ENCODE assay signal across 16 cellular contexts in genomic region chr3:183032904-183033555, GRCh38. TPM values are rescaled to one million over a fixed set of nuclear protein-coding genes. Genes with fewer than 3 reads are reported as not detected.
DNase-seq lines count a peak whose midpoint lies in the region; ATAC-seq and TF ChIP-seq lines count a peak whose summit lies in the region.
"Had no signal": no experiment of that assay in that cellular context is flagged by ENCODE, and none has a peak within 500 bp of the region (broad histone marks: within the 10 kb centered on the region; RNA-seq: fewer than 3 reads in every experiment).

No MANE protein-coding gene starts in this region.

- peaks cover 15% of the 10 kb centered on the region for H3K9me3 Mint-ChIP-seq in HFFc6
- H3K9me3 Mint-ChIP-seq: CD8-positive, alpha-beta T cell; GM23338 had no signal

- H3K9ac ChIP-seq in IMR-90 (ENCODE audit: low read depth, low read length), result no peak overlapping the region

- no CpG with 5 or more reads among the region's 6 CpGs for WGBS in IMR-90 (ENCODE audit: extremely low coverage in 2 of 2, insufficient read length in 1 of 2), 2 experiments
- 94% methylated on average over 6 of the region's 6 CpGs for WGBS in esophagus muscularis mucosa
- 86 to 89% methylated on average over 6 of the region's 6 CpGs for WGBS in heart right ventricle, 2 donors

- no peak overlapping the region for H3K56ac ChIP-seq in IMR-90 (ENCODE audit: extremely low read depth, insufficient read depth, low read length)

- H3K9me3 ChIP-seq in IMR-90 (ENCODE audit: control insufficient read depth, insufficient read depth, low read length) (peaks cover 2% of the 10 kb centered on the region; the same call in 1 of the 2 replicates), esophagus muscularis mucosa (peaks cover 0 to 8% (median under 1%) of the 10 kb centered on the region in 4 donors), heart right ventricle (peaks cover 0 to 7% (median 0%) of the 10 kb centered on the region in 11 donors)
- H3K9me3 ChIP-seq: A549, BE2C had no signal

- DNase-seq in HFFc6 (no peak), IMR-90 (no peak), left lobe of liver (ENCODE audit: low spot score) (no peak), putamen (ENCODE audit: low spot score) (peak; percentile 58), NCI-H1930 (lab: John Stamatoyannopoulos, UW) (no peak), esophagus muscularis mucosa (ENCODE audit: extremely low spot score) (no peak), heart right ventricle (no peak)
- DNase-seq: BE2C; CD8-positive, alpha-beta T cell; COR-L47; DND-41; GDM1; H9 had no signal

- H3K36me3 Mint-ChIP-seq in HFFc6 (ENCODE audit: low read depth), result peaks cover 54% of the 10 kb centered on the region

- H3K4me3 ChIP-seq in IMR-90 (ENCODE audit: insufficient read depth, low read depth, low read length) (no peak overlapping the region), esophagus muscularis mucosa (no peak overlapping the region), heart right ventricle (no peak overlapping the region)
- H3K4me3 ChIP-seq: A549, GM23338 had no signal

- peak overlapping the region; percentile 69; the same call in 1 of the 2 replicates for H2BK20ac ChIP-seq in IMR-90 (ENCODE audit: low read depth, low read length)

- TF ChIP-seq CTCF in HFFc6 (IDR thresholded peaks at IDR 0.05) (no peak), IMR-90 (conservative IDR thresholded peaks at IDR 0.05; ENCODE audit: low read depth, low read length) (no peak), esophagus muscularis mucosa (IDR thresholded peaks at IDR 0.05) (no peak), heart right ventricle (IDR thresholded peaks at IDR 0.05) (no peak)

- 0 out of 2 replicates have a peak, but pooled peaks cover 3% of the 10 kb centered on the region for H3K9me1 ChIP-seq in IMR-90 (ENCODE audit: insufficient read depth, low read length)

- H3K4me1 Mint-ChIP-seq in HFFc6 (ENCODE audit: low read depth), result peaks cover 69% of the 10 kb centered on the region
- H3K4me1 Mint-ChIP-seq: CD14-positive monocyte, GM23338, H9 had no signal

- peak overlapping the region; percentile 25; the same call in 1 of the 3 replicates for H2BK15ac ChIP-seq in IMR-90 (ENCODE audit: low read depth, low read length)

- TF ChIP-seq RAD21 in IMR-90 (IDR thresholded peaks at IDR 0.05; ENCODE audit: low read length), result no peak

- H3K27ac ChIP-seq in IMR-90 (ENCODE audit: insufficient read depth, low read length), result no peak overlapping the region
- H3K27ac ChIP-seq in esophagus muscularis mucosa (replicated peaks in 1 of 4), result no peak overlapping the region
- no peak overlapping the region for H3K27ac ChIP-seq in heart right ventricle
- H3K27ac ChIP-seq: A549 had no signal

- H3K23ac ChIP-seq in IMR-90 (ENCODE audit: low read depth, low read length), result no peak overlapping the region

- H2BK120ac ChIP-seq in IMR-90 (ENCODE audit: low read depth, low read length), result peak overlapping the region; percentile 37; the same call in 1 of the 2 replicates

- CTCF ChIA-PET in IMR-90 (lab: Yijun Ruan, JAX), result no interaction called here

- H3K4me2 ChIP-seq in IMR-90 (ENCODE audit: low read depth, low read length), result no peak overlapping the region
- H3K4me2 ChIP-seq: A549, GM23338 had no signal

- H3K27me3 ChIP-seq in IMR-90 (ENCODE audit: control insufficient read depth, insufficient read depth, low read length) (no peaks in the 10 kb centered on the region), esophagus muscularis mucosa (no peaks in the 10 kb centered on the region), heart right ventricle (no peaks in the 10 kb centered on the region)
- H3K27me3 ChIP-seq: BE2C had no signal

- dilution Hi-C loops in IMR-90 (cut with HindIII; ENCODE audit: low sequenced_read_pairs, unreplicated experiment), result no loop called here

- H3K36me3 ChIP-seq in IMR-90 (ENCODE audit: control insufficient read depth, insufficient read depth, low read length) (peaks cover 16% of the 10 kb centered on the region), esophagus muscularis mucosa (peaks cover 38 to 98% (median 79%) of the 10 kb centered on the region in 4 donors), heart right ventricle (peaks cover 0 to 98% (median 37%) of the 10 kb centered on the region in 9 donors)

- in situ Hi-C loops in IMR-90 (cut with MboI; ENCODE audit: low sequenced_read_pairs), result no loop called here

- peak overlapping the region; percentile 54; the same call in 1 of the 2 replicates for H3K4ac ChIP-seq in IMR-90 (ENCODE audit: low read depth, low read length)

- POLR2A ChIA-PET in IMR-90 (lab: Charles Lee; ENCODE audit: unreplicated experiment), result no interaction called here

- peak overlapping the region in 1 of 2 experiments; percentile 30; a peak in 1 of 4 replicates for H4K8ac ChIP-seq in IMR-90 (ENCODE audit: low read depth in 2 of 2, low read length in 2 of 2)

- H2AK9ac ChIP-seq in IMR-90 (replicated peaks; ENCODE audit: low read depth, low read length, poor library complexity), result no peak overlapping the region

- intact Hi-C loops in IMR-90 (cut with micrococcal nuclease), result loop anchor here (5.0 kb wide), 1 partner anchor 121 kb away; no protein-coding TSS in a partner anchor
- intact Hi-C loops in esophagus muscularis mucosa (cut with DNase I), result no loop called here
- intact Hi-C loops in heart right ventricle (cut with DNase I), result no loop called here

- no peak for ATAC-seq in IMR-90 (ENCODE audit: low read depth)
- peak; percentile 87 for ATAC-seq in left lobe of liver
- ATAC-seq in heart right ventricle, result no peak
- ATAC-seq: A549; CD8-positive, alpha-beta T cell; GM23338 had no signal

- H3K4me1 ChIP-seq in IMR-90 (ENCODE audit: control insufficient read depth, insufficient read depth, low read length) (peaks cover 4% of the 10 kb centered on the region; the same call in 1 of the 2 replicates), esophagus muscularis mucosa (no peaks in the 10 kb centered on the region), heart right ventricle (no peaks in the 10 kb centered on the region)
- H3K4me1 ChIP-seq: A549, BE2C had no signal

- H3K27me3 Mint-ChIP-seq in HFFc6 (ENCODE audit: insufficient read depth), result peaks cover 1% of the 10 kb centered on the region; the same call in 1 of the 2 replicates

- H4K91ac ChIP-seq in IMR-90 (ENCODE audit: insufficient read depth, low read depth, low read length), result peak overlapping the region; percentile 27

- no peak for TF ChIP-seq POLR2A in IMR-90 (IDR thresholded peaks at IDR 0.05; ENCODE audit: low read depth, low read length)
- no peak for TF ChIP-seq POLR2A in esophagus muscularis mucosa (IDR thresholded peaks at IDR 0.05; ENCODE audit: low read depth)

- no peak overlapping the region for H3K14ac ChIP-seq in IMR-90 (replicated peaks; ENCODE audit: low read depth, low read length)

- peak overlapping the region; percentile 24; the same call in 1 of the 2 replicates for H3K27ac Mint-ChIP-seq in HFFc6
- H3K27ac Mint-ChIP-seq: CD8-positive, alpha-beta T cell; GM23338; H9 had no signal

- H4K20me1 ChIP-seq in IMR-90 (ENCODE audit: insufficient read depth, low read length), result no peaks in the 10 kb centered on the region

- no peak overlapping the region for H2BK5ac ChIP-seq in IMR-90 (ENCODE audit: low read depth, low read length, poor library complexity, severe bottlenecking)

- peak overlapping the region; percentile 50; the same call in 1 of the 2 replicates for H3K18ac ChIP-seq in IMR-90 (ENCODE audit: low read depth, low read length)

- BruUV-seq in IMR-90 (replicated peaks; lab: Mats Ljungman, UMichigan), result no TSS peak

- no peaks in the 10 kb centered on the region for H3K79me1 ChIP-seq in IMR-90 (ENCODE audit: low read depth in 1 of 2, low read length in 2 of 2)

- no peak overlapping the region for H2AFZ ChIP-seq in IMR-90 (replicated peaks; ENCODE audit: low read length, poor library complexity)
- H2AFZ ChIP-seq: GM23338 had no signal

- no peak overlapping the region for H3K4me3 Mint-ChIP-seq in HFFc6
- H3K4me3 Mint-ChIP-seq: CD14-positive monocyte; CD8-positive, alpha-beta T cell; GM23338; H9 had no signal

- peak overlapping the region; percentile 65; the same call in 1 of the 2 replicates for H2AK5ac ChIP-seq in IMR-90 (ENCODE audit: low read depth, low read length)

- TF ChIP-seq EP300 in esophagus muscularis mucosa (IDR thresholded peaks at IDR 0.05), result no peak

- H4K5ac ChIP-seq in IMR-90 (ENCODE audit: low read depth, low read length), result peak overlapping the region; percentile 32; the same call in 1 of the 2 replicates

TF ChIP-seq in IMR-90, 13 proteins besides CTCF, POLR2A, EP300 and RAD21 (continues in another document):
- no peak for TF ChIP-seq CHD1 (IDR thresholded peaks at IDR 0.05; ENCODE audit: low read depth, low read length)
- TF ChIP-seq, protein P1, sequence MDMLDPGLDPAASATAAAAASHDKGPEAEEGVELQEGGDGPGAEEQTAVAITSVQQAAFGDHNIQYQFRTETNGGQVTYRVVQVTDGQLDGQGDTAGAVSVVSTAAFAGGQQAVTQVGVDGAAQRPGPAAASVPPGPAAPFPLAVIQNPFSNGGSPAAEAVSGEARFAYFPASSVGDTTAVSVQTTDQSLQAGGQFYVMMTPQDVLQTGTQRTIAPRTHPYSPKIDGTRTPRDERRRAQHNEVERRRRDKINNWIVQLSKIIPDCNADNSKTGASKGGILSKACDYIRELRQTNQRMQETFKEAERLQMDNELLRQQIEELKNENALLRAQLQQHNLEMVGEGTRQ (IDR thresholded peaks at IDR 0.05; ENCODE audit: low read depth, low read length), result no peak
- TF ChIP-seq RCOR1 (IDR thresholded peaks at IDR 0.05; ENCODE audit: insufficient replicate concordance, low read length), result no peak
- TF ChIP-seq RFX5 (IDR thresholded peaks at IDR 0.05; ENCODE audit: low read depth, low read length), result no peak
- TF ChIP-seq MAFK (IDR thresholded peaks at IDR 0.05; ENCODE audit: low read depth, low read length), result no peak
- no peak for TF ChIP-seq NFE2L2 (IDR thresholded peaks at IDR 0.05; ENCODE audit: low read depth, low read length)
- no peak for TF ChIP-seq MAZ (IDR thresholded peaks at IDR 0.05; ENCODE audit: borderline replicate concordance, low read depth, low read length)

RNA-seq across cellular contexts. Expression of gene DCUN1D1, which starts 52.7 kb away (rescaled TPM):
- total RNA-seq in HFFc6 (2021; fragmentation: NEBNext Ultra II Directional; extraction: Animal tissue kit (Norgen Biotek cat#: 25700)), result 10 to 100 TPM; 46.1 to 56.9 (median 52.2) TPM
- 17.7 and 48.9 TPM in 2 replicates for total RNA-seq in IMR-90 (2012; rRNA removed)
- 10.5 and 12.5 TPM in 2 replicates for polyA plus RNA-seq in IMR-90 (2012; rRNA removed)
- polyA plus RNA-seq in IMR-90 (2012; cell fraction: cytosol; rRNA removed), result 0.65 and 0.97 TPM in 2 replicates
- 0.39 and 6.1 TPM in 2 replicates for polyA plus RNA-seq in IMR-90 (2012; cell fraction: nucleus; rRNA removed; ENCODE audit: low replicate concordance)
- 29.9 TPM for total RNA-seq in left lobe of liver
- total RNA-seq in esophagus muscularis mucosa, result 10 to 100 TPM; 31.1 to 41.1 (median 34.0) TPM
- 10 to 100 TPM; 30.7 to 45.2 (median 36.5) TPM for total RNA-seq in heart right ventricle
- polyA plus RNA-seq in heart right ventricle, result 1 to 10 TPM; 7.9 to 8.2 TPM
